ENCODE assay signal across 9 cellular contexts in genomic region chr5:80516826-80517225, GRCh38. TPM values are rescaled to one million over a fixed set of nuclear protein-coding genes. Genes with fewer than 3 reads are reported as not detected.
DNase-seq lines count a peak whose midpoint lies in the region; ATAC-seq and TF ChIP-seq lines count a peak whose summit lies in the region.
"Had no signal": no experiment of that assay in that cellular context is flagged by ENCODE, and none has a peak within 500 bp of the region (broad histone marks: within the 10 kb centered on the region; RNA-seq: fewer than 3 reads in every experiment).

No MANE protein-coding gene starts in this region.

- H3K27ac ChIP-seq in colonic mucosa = no peak overlapping the region

- peak; percentile 96 for ATAC-seq in activated CD8-positive, alpha-beta T cell treated with anti-CD3 and anti-CD28 coated beads for 36 hours
- ATAC-seq in activated CD8-positive, alpha-beta T cell treated with anti-CD3 and anti-CD28 coated beads, Interleukin-2, amount 10 ng/mL, durations not matched to agents 7 days and 5 days = no peak
- ATAC-seq in HG03135 (IDR thresholded peaks at IDR 0.05; ENCODE audit: unreplicated experiment) = no peak

- H3K4me1 Mint-ChIP-seq in activated CD8-positive, alpha-beta T cell treated with anti-CD3 and anti-CD28 coated beads for 36 hours (ENCODE audit: low read depth) = peaks cover 6% of the 10 kb centered on the region
- H3K4me1 Mint-ChIP-seq in activated CD8-positive, alpha-beta T cell treated with anti-CD3 and anti-CD28 coated beads, Interleukin-2, amount 10 ng/mL, durations not matched to agents 7 days and 5 days (ENCODE audit: low read depth) = no peaks in the 10 kb centered on the region
- H3K4me1 Mint-ChIP-seq: CD4-positive, CD25-positive, alpha-beta regulatory T cell had no signal

- CTCF ChIA-PET in activated CD8-positive, alpha-beta T cell treated with anti-CD3 and anti-CD28 coated beads for 36 hours (lab: Charles Lee) = no interaction called here
- CTCF ChIA-PET in activated CD8-positive, alpha-beta T cell treated with anti-CD3 and anti-CD28 coated beads, Interleukin-2, amount 10 ng/mL, durations not matched to agents 7 days and 5 days (lab: Charles Lee) = no interaction called here

- peak; percentile 71 for DNase-seq in activated CD8-positive, alpha-beta T cell treated with anti-CD3 and anti-CD28 coated beads for 36 hours
- no peak for DNase-seq in activated CD8-positive, alpha-beta T cell treated with anti-CD3 and anti-CD28 coated beads, Interleukin-2, amount 10 ng/mL, durations not matched to agents 7 days and 5 days
- peak; percentile 81 for DNase-seq in HT1080 (ENCODE audit: low read depth)
- DNase-seq in dermis microvascular lymphatic vessel endothelial cell (ENCODE audit: low read depth in 2 of 2) = peak; percentile 80 to 91
- peak; percentile 1 to 36 for DNase-seq in stimulated activated CD8-positive, alpha-beta memory T cell treated with anti-CD3 and anti-CD28 coated beads, Interleukin-15, amount 100 ng/mL, for 48 hours (ENCODE audit: low read depth in 2 of 2)
- DNase-seq in AG20443 (ENCODE audit: low spot score) = no peak
- no peak for DNase-seq in colonic mucosa
- DNase-seq: CD4-positive, CD25-positive, alpha-beta regulatory T cell had no signal

- no peaks in the 10 kb centered on the region for H3K36me3 ChIP-seq in colonic mucosa

- no peaks in the 10 kb centered on the region for H3K4me1 ChIP-seq in colonic mucosa

- no peak overlapping the region for H3K9ac ChIP-seq in colonic mucosa (ENCODE audit: low read depth in 2 of 2, low read length in 2 of 2)

- intact Hi-C loops in activated CD8-positive, alpha-beta T cell treated with anti-CD3 and anti-CD28 coated beads for 36 hours (cut with micrococcal nuclease) = no loop called here
- intact Hi-C loops in colonic mucosa (cut with DNase I) = no loop called here

- H3K9me3 Mint-ChIP-seq in activated CD8-positive, alpha-beta T cell treated with anti-CD3 and anti-CD28 coated beads for 36 hours = no peaks in the 10 kb centered on the region
- H3K9me3 Mint-ChIP-seq in activated CD8-positive, alpha-beta T cell treated with anti-CD3 and anti-CD28 coated beads, Interleukin-2, amount 10 ng/mL, durations not matched to agents 7 days and 5 days (ENCODE audit: insufficient read depth) = no peaks in the 10 kb centered on the region

- H3K27me3 ChIP-seq in colonic mucosa = no peaks in the 10 kb centered on the region

- no peak for TF ChIP-seq CTCF in activated CD8-positive, alpha-beta T cell treated with anti-CD3 and anti-CD28 coated beads for 36 hours (IDR thresholded peaks at IDR 0.05)
- no peak for TF ChIP-seq CTCF in colonic mucosa (IDR thresholded peaks at IDR 0.05)

- H3K4me3 Mint-ChIP-seq in activated CD8-positive, alpha-beta T cell treated with anti-CD3 and anti-CD28 coated beads for 36 hours = no peak overlapping the region
- no peak overlapping the region for H3K4me3 Mint-ChIP-seq in activated CD8-positive, alpha-beta T cell treated with anti-CD3 and anti-CD28 coated beads, Interleukin-2, amount 10 ng/mL, durations not matched to agents 7 days and 5 days
- H3K4me3 Mint-ChIP-seq: CD4-positive, CD25-positive, alpha-beta regulatory T cell had no signal

- no peaks in the 10 kb centered on the region for H3K36me3 Mint-ChIP-seq in activated CD8-positive, alpha-beta T cell treated with anti-CD3 and anti-CD28 coated beads for 36 hours (ENCODE audit: low read depth)
- H3K36me3 Mint-ChIP-seq in activated CD8-positive, alpha-beta T cell treated with anti-CD3 and anti-CD28 coated beads, Interleukin-2, amount 10 ng/mL, durations not matched to agents 7 days and 5 days (ENCODE audit: low read depth) = no peaks in the 10 kb centered on the region
- H3K36me3 Mint-ChIP-seq: CD4-positive, CD25-positive, alpha-beta regulatory T cell had no signal

- no peak overlapping the region for H3K4me3 ChIP-seq in colonic mucosa

- H3K9me3 ChIP-seq in colonic mucosa = no peaks in the 10 kb centered on the region

- no peaks in the 10 kb centered on the region for H3K27me3 Mint-ChIP-seq in activated CD8-positive, alpha-beta T cell treated with anti-CD3 and anti-CD28 coated beads for 36 hours
- no peaks in the 10 kb centered on the region for H3K27me3 Mint-ChIP-seq in activated CD8-positive, alpha-beta T cell treated with anti-CD3 and anti-CD28 coated beads, Interleukin-2, amount 10 ng/mL, durations not matched to agents 7 days and 5 days (ENCODE audit: low read depth)

- POLR2A ChIA-PET in activated CD8-positive, alpha-beta T cell treated with anti-CD3 and anti-CD28 coated beads for 36 hours (lab: Charles Lee) = no interaction called here
- POLR2A ChIA-PET in activated CD8-positive, alpha-beta T cell treated with anti-CD3 and anti-CD28 coated beads, Interleukin-2, amount 10 ng/mL, durations not matched to agents 7 days and 5 days (lab: Charles Lee) = no interaction called here

- H3K27ac Mint-ChIP-seq in activated CD8-positive, alpha-beta T cell treated with anti-CD3 and anti-CD28 coated beads for 36 hours = no peak overlapping the region
- no peak overlapping the region for H3K27ac Mint-ChIP-seq in activated CD8-positive, alpha-beta T cell treated with anti-CD3 and anti-CD28 coated beads, Interleukin-2, amount 10 ng/mL, durations not matched to agents 7 days and 5 days
- H3K27ac Mint-ChIP-seq: CD4-positive, CD25-positive, alpha-beta regulatory T cell had no signal

RNA-seq across cellular contexts. Expression of gene FAM151B, which starts 28.9 kb away (rescaled TPM):
- total RNA-seq in activated CD8-positive, alpha-beta T cell treated with anti-CD3 and anti-CD28 coated beads for 36 hours = under 1 TPM in 1 of 2 experiments, not detected in 1; 0.25 TPM
- total RNA-seq in activated CD8-positive, alpha-beta T cell treated with anti-CD3 and anti-CD28 coated beads, Interleukin-2, amount 10 ng/mL, durations not matched to agents 7 days and 5 days = not detected
- total RNA-seq in HT1080 (2014; rRNA removed; shearing (Covaris generic)) = 0.27 and 0.97 TPM in 2 replicates
- 0.44 and 0.78 TPM in 2 replicates for polyA plus RNA-seq in HT1080 (2015; cell fraction: cytosol; rRNA removed)
- 0.23 and 0.29 TPM in 2 replicates for polyA plus RNA-seq in HT1080 (2015; cell fraction: nucleus; rRNA removed)
- total RNA-seq in dermis microvascular lymphatic vessel endothelial cell (1.9 and 2.3 TPM in 2 replicates), colonic mucosa (1 to 10 TPM; 1.4 to 2.4 TPM)
- polyA plus RNA-seq: CD4-positive, CD25-positive, alpha-beta regulatory T cell had no signal

RNA-seq across cellular contexts. Expression of gene ANKRD34B, which starts 53.3 kb away (rescaled TPM):
- not detected for total RNA-seq in activated CD8-positive, alpha-beta T cell treated with anti-CD3 and anti-CD28 coated beads for 36 hours
- total RNA-seq in activated CD8-positive, alpha-beta T cell treated with anti-CD3 and anti-CD28 coated beads, Interleukin-2, amount 10 ng/mL, durations not matched to agents 7 days and 5 days = not detected
- total RNA-seq in HT1080 (2014; rRNA removed; shearing (Covaris generic)) = not detected in 2 replicates
- polyA plus RNA-seq in HT1080 (2015; cell fraction: cytosol; rRNA removed) = 0.06 TPM in 1 of 2 replicates, not detected in the other
- polyA plus RNA-seq in HT1080 (2015; cell fraction: nucleus; rRNA removed) = 0.09 and 0.19 TPM in 2 replicates
- total RNA-seq in dermis microvascular lymphatic vessel endothelial cell (not detected in 2 replicates), colonic mucosa (not detected)
- total RNA-seq: CD4-positive, CD25-positive, alpha-beta regulatory T cell had no signal
- polyA plus RNA-seq: CD4-positive, CD25-positive, alpha-beta regulatory T cell had no signal

Comparison
In these comparisons a context has a peak if more than half of its experiments do, and no peak if none do; other contexts are left out.
1. DNase-seq: peak in activated CD8-positive, alpha-beta T cell treated with anti-CD3 and anti-CD28 coated beads for 36 hours (single experiment), HT1080 (single experiment), dermis microvascular lymphatic vessel endothelial cell (2 of 2) and stimulated activated CD8-positive, alpha-beta memory T cell treated with anti-CD3 and anti-CD28 coated beads, Interleukin-15, amount 100 ng/mL, for 48 hours (2 of 2); none in activated CD8-positive, alpha-beta T cell treated with anti-CD3 and anti-CD28 coated beads, Interleukin-2, amount 10 ng/mL, durations not matched to agents 7 days and 5 days (single experiment), AG20443 (single experiment) and colonic mucosa (single experiment).